ENCODE assay signal across 19 cellular contexts in the genomic region with DNA sequence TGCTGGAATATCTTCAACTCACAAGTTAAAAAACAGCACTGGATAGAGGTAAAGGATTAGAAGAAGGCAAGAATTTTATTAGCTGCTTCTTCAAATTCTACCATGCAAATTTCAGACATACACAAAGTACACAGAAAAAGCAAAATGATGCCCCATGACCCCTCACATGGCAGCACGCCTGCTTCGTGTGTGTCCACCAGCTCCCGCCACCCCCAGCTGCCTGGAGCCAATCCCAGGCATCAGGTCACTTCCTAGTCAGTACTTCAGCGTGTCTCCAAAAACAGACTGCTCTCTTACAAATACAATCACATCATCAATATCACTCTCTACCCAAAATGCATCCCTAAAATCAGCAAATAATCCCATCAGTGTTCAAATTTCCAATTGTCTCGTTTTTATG. TPM values are rescaled to one million over a fixed set of nuclear protein-coding genes. Genes with fewer than 3 reads are reported as not detected.
A peak's percentile ranks its signal among the peaks of the same experiment; 100 is the strongest.
DNase-seq lines count a peak whose midpoint lies in the region; ATAC-seq, FAIRE-seq and TF ChIP-seq lines count a peak whose summit lies in the region.
"Had no signal": no experiment of that assay in that cellular context is flagged by ENCODE, and none has a peak within 500 bp of the region (broad histone marks: within the 10 kb centered on the region; RNA-seq: fewer than 3 reads in every experiment).

No MANE protein-coding gene starts in this region.

- H3K4me3 ChIP-seq in body of pancreas (no peak overlapping the region), HepG2 (replicated peaks in 1 of 3; ENCODE audit: insufficient read depth in 1 of 3, low read depth in 2 of 3, low read length in 3 of 3) (no peak overlapping the region), psoas muscle (no peak overlapping the region)
- H3K4me3 ChIP-seq: SJCRH30 had no signal

- no peak overlapping the region for H3K4me3 Mint-ChIP-seq in WTC11
- H3K4me3 Mint-ChIP-seq: CD4-positive, CD25-positive, alpha-beta regulatory T cell had no signal

- no peaks in the 10 kb centered on the region; the same call in 1 of the 2 replicates for H4K20me1 ChIP-seq in HepG2 (ENCODE audit: insufficient read depth, low read length)

- H3K9me3 ChIP-seq in body of pancreas (no peaks in the 10 kb centered on the region), HepG2 (ENCODE audit: low read length) (no peaks in the 10 kb centered on the region), psoas muscle (no peaks in the 10 kb centered on the region)
- H3K9me3 ChIP-seq: SJCRH30 had no signal

- FAIRE-seq in HepG2 (lab: Jason Lieb, UNC) (no peak), D721Med (lab: Jason Lieb, UNC) (no peak)

- no peak overlapping the region for H3K9ac ChIP-seq in HepG2 (ENCODE audit: insufficient read depth, low read depth, low read length)

- no peaks in the 10 kb centered on the region for H3K27me3 ChIP-seq in body of pancreas
- H3K27me3 ChIP-seq in HepG2 (ENCODE audit: control insufficient read depth in 1 of 2, insufficient read depth in 2 of 2, low read length in 2 of 2): no peaks in the 10 kb centered on the region
- H3K27me3 ChIP-seq in psoas muscle (ENCODE audit: insufficient read depth in 3 of 3, low read length in 2 of 3): no peaks in the 10 kb centered on the region
- H3K27me3 ChIP-seq: SJCRH30 had no signal

- no peaks in the 10 kb centered on the region for H3K79me2 ChIP-seq in HepG2 (ENCODE audit: insufficient read depth, low read length)

- H3K36me3 Mint-ChIP-seq in WTC11: peaks cover 69% of the 10 kb centered on the region

- peak overlapping the region; percentile 52 to 98 (median 94) for H3K27ac ChIP-seq in body of pancreas
- no peak overlapping the region for H3K27ac ChIP-seq in HepG2 (ENCODE audit: extremely low read length, insufficient read depth, low read length)
- H3K27ac ChIP-seq in psoas muscle: peak overlapping the region; percentile 4
- H3K27ac ChIP-seq: SJCRH30 had no signal

- H3K4me2 ChIP-seq in HepG2 (ENCODE audit: low read depth, low read length): no peak overlapping the region

- no peaks in the 10 kb centered on the region for H3K9me3 Mint-ChIP-seq in WTC11

- ATAC-seq in WTC11: no peak
- ATAC-seq in body of pancreas: no peak
- no peak for ATAC-seq in HepG2
- ATAC-seq in psoas muscle: no peak
- ATAC-seq: Panc1 had no signal

- no peaks in the 10 kb centered on the region for H3K27me3 Mint-ChIP-seq in WTC11 (ENCODE audit: low read depth)
- H3K27me3 Mint-ChIP-seq: CD4-positive, CD25-positive, alpha-beta regulatory T cell had no signal

- TF ChIP-seq EP300 in HepG2 (IDR thresholded peaks at IDR 0.05; ENCODE audit: low read depth in 2 of 2, low read length in 2 of 2) (no peak), HepG2 (CRISPR knock-in tag; IDR thresholded peaks at IDR 0.05; ENCODE audit: borderline replicate concordance) (no peak)

- 51 to 65% methylated on average over 5 of the region's 5 CpGs for WGBS in body of pancreas, 2 donors
- 92% methylated on average over 5 of the region's 5 CpGs for WGBS in HepG2 (ENCODE audit: low lambda C conversion rate)
- WGBS in psoas muscle, 3 donors: 68 to 74% (median 73%) methylated on average over 5 of the region's 5 CpGs

- TSS peak; percentile 32 for BruUV-seq in HepG2 (replicated peaks; lab: Mats Ljungman, UMichigan)

- POLR2A ChIA-PET in WTC11 (lab: Charles Lee) (no interaction called here), HepG2 (lab: Yijun Ruan, JAX) (no interaction called here)

- H3K4me1 ChIP-seq in body of pancreas (peaks cover 77% of the 10 kb centered on the region), HepG2 (ENCODE audit: insufficient read depth, low read length) (peaks cover 13% of the 10 kb centered on the region), psoas muscle (peaks cover 41% of the 10 kb centered on the region)
- H3K4me1 ChIP-seq: SJCRH30 had no signal

- no peaks in the 10 kb centered on the region for H3K4me1 Mint-ChIP-seq in WTC11

- TF ChIP-seq CTCF in WTC11 (IDR thresholded peaks at IDR 0.05) (no peak), body of pancreas (IDR thresholded peaks at IDR 0.05) (no peak), HepG2 (CRISPR knock-in tag; IDR thresholded peaks at IDR 0.05) (no peak), psoas muscle (IDR thresholded peaks at IDR 0.05) (no peak), D721Med (IDR thresholded peaks at IDR 0.05; ENCODE audit: insufficient read depth, missing control alignments) (no peak)

- in situ Hi-C loops in HepG2 (cut with HindIII; ENCODE audit: extremely low pct_ligation_motif_present, low pct_unique_long_range_greater_than_20kb): no loop called here

- intact Hi-C loops in body of pancreas (cut with DNase I): no loop called here
- intact Hi-C loops in HepG2 (cut with micrococcal nuclease; ENCODE audit: unreplicated experiment): no loop called here
- intact Hi-C loops in psoas muscle (cut with DNase I): no loop called here

- no peak for TF ChIP-seq POLR2A in body of pancreas (IDR thresholded peaks at IDR 0.05)
- no peak for TF ChIP-seq POLR2A in HepG2 (IDR thresholded peaks at IDR 0.05; ENCODE audit: insufficient read depth in 1 of 2, low read depth in 2 of 2, low read length in 2 of 2)

- CTCF ChIA-PET in WTC11 (lab: Charles Lee): no interaction called here
- CTCF ChIA-PET in HepG2 (lab: Yijun Ruan, JAX; ENCODE audit: low intra/inter-chr PET ratio, low total read pairs): no interaction called here

- H2AFZ ChIP-seq in HepG2 (ENCODE audit: low read length): no peak overlapping the region

- DNase-seq in WTC11 (ENCODE audit: low spot score) (no peak), body of pancreas (peak in 2 of 4 donors; percentile 7 to 16), HepG2 (ENCODE audit: low spot score) (no peak), psoas muscle (no peak), D721Med (ENCODE audit: insufficient read length, low spot score) (no peak), DMS79 treated with DMSO at 0.1 percent for 48 hours (lab: John Stamatoyannopoulos, UW) (no peak)
- DNase-seq in stimulated activated CD4-positive, alpha-beta T cell treated with anti-CD3 and anti-CD28 coated beads, Interleukin-2, amount 100 ng/mL, for 48 hours: no peak
- DNase-seq: CD4-positive, CD25-positive, alpha-beta regulatory T cell; DMS79; H7; KG1; NCI-H1105; NCI-H146; NCI-H2029; NCI-H226; NCI-H524; NCI-H82; SJCRH30 had no signal

- no peak for TF ChIP-seq RAD21 in HepG2 (CRISPR knock-in tag; IDR thresholded peaks at IDR 0.05)

- H3K36me3 ChIP-seq in body of pancreas (replicated peaks in 1 of 2; ENCODE audit: insufficient read depth in 1 of 2, low read depth in 2 of 2) (peaks cover 0 to 8% of the 10 kb centered on the region in 2 donors), HepG2 (replicated peaks in 1 of 2; ENCODE audit: control insufficient read depth in 1 of 2, insufficient read depth in 2 of 2, low read length in 2 of 2) (peaks cover 11 to 54% of the 10 kb centered on the region in 2 experiments; a peak in 4 of 5 replicates), psoas muscle (ENCODE audit: insufficient read depth in 1 of 2, low read depth in 1 of 2) (peaks cover 0 to 92% of the 10 kb centered on the region in 2 donors)
- H3K36me3 ChIP-seq: SJCRH30 had no signal

- peak overlapping the region; percentile 21; the same call in 1 of the 2 replicates for H3K27ac Mint-ChIP-seq in WTC11
- H3K27ac Mint-ChIP-seq: CD4-positive, CD25-positive, alpha-beta regulatory T cell had no signal

TF ChIP-seq in WTC11, 78 proteins besides CTCF, POLR2A, EP300 and RAD21 (continues in another document):
- TF ChIP-seq ESRRA (CRISPR knock-in tag; IDR thresholded peaks at IDR 0.05; ENCODE audit: borderline replicate concordance): no peak
- TF ChIP-seq, protein P1, sequence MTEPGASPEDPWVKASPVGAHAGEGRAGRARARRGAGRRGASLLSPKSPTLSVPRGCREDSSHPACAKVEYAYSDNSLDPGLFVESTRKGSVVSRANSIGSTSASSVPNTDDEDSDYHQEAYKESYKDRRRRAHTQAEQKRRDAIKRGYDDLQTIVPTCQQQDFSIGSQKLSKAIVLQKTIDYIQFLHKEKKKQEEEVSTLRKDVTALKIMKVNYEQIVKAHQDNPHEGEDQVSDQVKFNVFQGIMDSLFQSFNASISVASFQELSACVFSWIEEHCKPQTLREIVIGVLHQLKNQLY (CRISPR knock-in tag; IDR thresholded peaks at IDR 0.05): no peak

TF ChIP-seq in HepG2, 621 proteins besides CTCF, POLR2A, EP300 and RAD21 (continues in another document):
- TF ChIP-seq ZNF367 (CRISPR knock-in tag; IDR thresholded peaks at IDR 0.05; ENCODE audit: borderline replicate concordance) (no peak), FOXK1 (CRISPR knock-in tag; IDR thresholded peaks at IDR 0.05; ENCODE audit: borderline replicate concordance, low read depth) (no peak)

RNA-seq across cellular contexts. Expression of a gene that starts 35.8 kb away (rescaled TPM):
- 98.8 to 113 TPM (median 108 TPM) in 3 replicates for total RNA-seq in WTC11 (2021)
- 100 to 1,000 TPM; 269 to 446 TPM for total RNA-seq in body of pancreas
- 65.4 and 71.8 TPM in 2 replicates for total RNA-seq in HepG2 (2016; rRNA removed; fragmentation: Illumina TruSeq; extraction: Trizol)
- 77.7 and 94.9 TPM in 2 replicates for total RNA-seq in HepG2 (2016; cell fraction: cytosol; rRNA removed; fragmentation: Illumina TruSeq; extraction: Trizol; ENCODE audit: low read depth)
- total RNA-seq in HepG2 (2016; cell fraction: insoluble cytoplasmic fraction; rRNA removed; fragmentation: Illumina TruSeq; extraction: Trizol): 58.3 and 76.5 TPM in 2 replicates
- total RNA-seq in HepG2 (2016; cell fraction: membrane; rRNA removed; fragmentation: Illumina TruSeq; extraction: Trizol): 122 and 147 TPM in 2 replicates
- 55.6 and 62.0 TPM in 2 replicates for total RNA-seq in HepG2 (2016; cell fraction: nucleus; rRNA removed; fragmentation: Illumina TruSeq; extraction: Trizol)
- polyA plus RNA-seq in HepG2 (2011; rRNA removed): 28.8 and 37.8 TPM in 2 replicates
- polyA plus RNA-seq in HepG2 (2011; cell fraction: cytosol; rRNA removed): 28.2 and 43.4 TPM in 2 replicates
- polyA plus RNA-seq in HepG2 (2011; cell fraction: nucleus; rRNA removed): 104 and 146 TPM in 2 replicates
- polyA plus RNA-seq in HepG2 (2012): 56.2 and 62.5 TPM in 2 replicates
- 83.4 and 111 TPM in 2 replicates for polyA plus RNA-seq in HepG2 (2016; cell fraction: cytosol; fragmentation: Illumina TruSeq; extraction: Trizol; ENCODE audit: low read depth)
- 68.3 and 79.3 TPM in 2 replicates for polyA plus RNA-seq in HepG2 (2016; cell fraction: insoluble cytoplasmic fraction; fragmentation: Illumina TruSeq; extraction: Trizol; ENCODE audit: low read depth)
- polyA plus RNA-seq in HepG2 (2016; cell fraction: membrane; fragmentation: Illumina TruSeq; extraction: Trizol; ENCODE audit: low read depth): 118 and 138 TPM in 2 replicates
- polyA plus RNA-seq in HepG2 (2016; cell fraction: nucleus; fragmentation: Illumina TruSeq; extraction: Trizol; ENCODE audit: insufficient read depth, low read depth): 90.9 and 102 TPM in 2 replicates
- 45.6 and 172 TPM in 2 replicates for polyA minus RNA-seq in HepG2 (2011; rRNA and poly(A)+ RNA removed; ENCODE audit: low replicate concordance)
- polyA minus RNA-seq in HepG2 (2011; cell fraction: cytosol; rRNA and poly(A)+ RNA removed): 12.3 and 17.3 TPM in 2 replicates
- 22.8 and 37.2 TPM in 2 replicates for polyA minus RNA-seq in HepG2 (2011; cell fraction: nucleus; rRNA and poly(A)+ RNA removed)
- total RNA-seq in psoas muscle: 100 to 1,000 TPM; 126 to 342 (median 215) TPM
- polyA plus RNA-seq in psoas muscle: 100 to 1,000 TPM in 2 of 3 donors, 10 to 100 TPM in 1; 61.4 to 321 (median 196) TPM
